In genomic region chr19:4431808-4432674, GRCh38 we compare ENCODE assay signal across 12 cellular contexts. TPM values are rescaled to one million over a fixed set of nuclear protein-coding genes. Genes with fewer than 3 reads are reported as not detected.
DNase-seq lines count a peak whose midpoint lies in the region; ATAC-seq, FAIRE-seq and TF ChIP-seq lines count a peak whose summit lies in the region.
"Had no signal": no experiment of that assay in that cellular context is flagged by ENCODE, and none has a peak within 500 bp of the region (broad histone marks: within the 10 kb centered on the region; RNA-seq: fewer than 3 reads in every experiment).

No MANE protein-coding gene starts in this region.

- H3K14ac ChIP-seq in H1 (ENCODE audit: insufficient read length) = no peak overlapping the region

- WGBS in H1 (ENCODE audit: extremely low coverage in 1 of 2, insufficient coverage in 1 of 2, insufficient read length in 1 of 2, insufficient replicate concordance in 2 of 2, low coverage in 1 of 2, low lambda C conversion rate in 2 of 2, missing lambda C conversion rate in 1 of 2), 2 experiments = 91% methylated on average over 25 of the region's 26 CpGs; no CpG with 5 or more reads in 1 of the 2 experiments

- 0 out of 2 replicates have a peak overlapping the region, but pooled peaks have one; percentile 16 for H2BK5ac ChIP-seq in H1 (ENCODE audit: low read depth, low read length)

- no peak overlapping the region for H3K9ac ChIP-seq in H1 (replicated peaks in 1 of 4; ENCODE audit: extremely low read depth in 1 of 4, low read depth in 3 of 4, low read length in 3 of 4)

- peaks cover 13 to 30% of the 10 kb centered on the region in 2 experiments for H4K20me1 ChIP-seq in H1 (replicated peaks in 1 of 2; ENCODE audit: control insufficient read depth in 1 of 2, insufficient read depth in 2 of 2, low read length in 2 of 2)

- no peak overlapping the region for H2BK15ac ChIP-seq in H1 (ENCODE audit: low read length)

- no peak for TF ChIP-seq EP300 in H1 (IDR thresholded peaks at IDR 0.05; ENCODE audit: borderline replicate concordance in 1 of 2, low read depth in 2 of 2, low read length in 2 of 2)

- no peaks in the 10 kb centered on the region for H3K9me3 ChIP-seq in H1 (ENCODE audit: insufficient read depth in 2 of 2, low read depth in 1 of 2, low read length in 1 of 2)
- H3K9me3 ChIP-seq: sigmoid colon, testis had no signal

- no peak overlapping the region for H3K4me3 ChIP-seq in H1 (ENCODE audit: extremely low read depth in 1 of 4, insufficient read depth in 2 of 4, low read depth in 3 of 4, low read length in 4 of 4)
- H3K4me3 ChIP-seq in coronary artery = no peak overlapping the region
- H3K4me3 ChIP-seq: cardiac muscle cell, sigmoid colon, testis had no signal

- TF ChIP-seq RAD21 in H1 (IDR thresholded peaks at IDR 0.05 in 1 of 2, conservative IDR thresholded peaks at IDR 0.05 in 1 of 2; ENCODE audit: low read depth in 2 of 2, low read length in 2 of 2) = no peak

- H2BK120ac ChIP-seq in H1 (replicated peaks; ENCODE audit: low read depth, low read length) = no peak overlapping the region

- H4K8ac ChIP-seq in H1 (ENCODE audit: extremely low read depth, insufficient read depth, low read length) = no peak overlapping the region

- H3K4me1 ChIP-seq in H1 (replicated peaks in 1 of 4; ENCODE audit: control insufficient read depth in 3 of 4, insufficient read depth in 4 of 4, low read length in 3 of 4) = no peaks in the 10 kb centered on the region
- H3K4me1 ChIP-seq: sigmoid colon, testis had no signal

- no peak overlapping the region for H3K4ac ChIP-seq in H1 (replicated peaks; ENCODE audit: insufficient read length, low read depth, low read length)

- no peak for ATAC-seq in GM19452 (IDR thresholded peaks at IDR 0.05; ENCODE audit: unreplicated experiment)

- H3K56ac ChIP-seq in H1 (replicated peaks; ENCODE audit: insufficient read length, low read depth, low read length) = no peak overlapping the region

- peaks cover 9% of the 10 kb centered on the region for H3K79me1 ChIP-seq in H1 (ENCODE audit: low read depth, low read length)

- no peak overlapping the region for H3K27ac ChIP-seq in H1 (ENCODE audit: low read depth, low read length)
- H3K27ac ChIP-seq in coronary artery = no peak overlapping the region
- H3K27ac ChIP-seq: cardiac muscle cell had no signal

- FAIRE-seq in H1 (lab: Jason Lieb, UNC) = no peak

- peak in 1 of 2 experiments; percentile 38; a peak in 1 of 3 replicates for TF ChIP-seq POLR2A in H1 (IDR thresholded peaks at IDR 0.05; ENCODE audit: control extremely low read depth in 1 of 2, low read depth in 2 of 2, low read length in 2 of 2)

- in situ Hi-C loops in GM13976 (cut with MboI; ENCODE audit: low sequenced_read_pairs, unreplicated experiment) = no loop called here

- H2BK20ac ChIP-seq in H1 (ENCODE audit: low read length) = no peak overlapping the region

- no peaks in the 10 kb centered on the region for H3K23me2 ChIP-seq in H1 (ENCODE audit: low read depth, low read length)

- no peak overlapping the region for H2BK12ac ChIP-seq in H1 (ENCODE audit: low read depth, low read length)

- no peak overlapping the region for H4K91ac ChIP-seq in H1 (replicated peaks; ENCODE audit: insufficient read length, low read length)

- no peak overlapping the region for H3K4me2 ChIP-seq in H1 (ENCODE audit: insufficient read depth in 1 of 2, low read depth in 2 of 2, low read length in 2 of 2)

- CTCF ChIA-PET in H1 (lab: Charles Lee; ENCODE audit: partially characterized antibody) = no interaction called here

- DNase-seq in GM13976 (ENCODE audit: low spot score) (peak; percentile 83), Kasumi-1 (lab: John Stamatoyannopoulos, UW) (peak; percentile 86 to 87), H1 (ENCODE audit: low read depth in 1 of 2, low spot score in 2 of 2) (no peak), pons (ENCODE audit: low spot score) (peak; percentile 84), coronary artery (ENCODE audit: low spot score) (no peak)
- DNase-seq in stimulated activated CD4-positive, alpha-beta T cell treated with anti-CD3 and anti-CD28 coated beads, Interleukin-12 subunit alpha, Interleukin-12 subunit beta, amount 100 ng/mL, for 4 hours = no peak
- DNase-seq: activated CD4-positive, alpha-beta T cell treated with anti-CD3 and anti-CD28 coated beads, Interleukin-2, amount 50 U/mL, for 4 hours; activated gamma-delta T cell; sigmoid colon; testis had no signal

- H2AFZ ChIP-seq in H1 (ENCODE audit: low read length) = no peak overlapping the region

- peaks cover 0 to 7% of the 10 kb centered on the region in 2 experiments; a peak in 1 of 4 replicates for H3K79me2 ChIP-seq in H1 (ENCODE audit: control insufficient read depth in 1 of 2, insufficient read depth in 2 of 2, low read length in 2 of 2)

- peaks cover 62 to 82% (median 79%) of the 10 kb centered on the region in 4 experiments for H3K36me3 ChIP-seq in H1 (ENCODE audit: control insufficient read depth in 2 of 4, insufficient read depth in 4 of 4, low read length in 3 of 4)

- H4K5ac ChIP-seq in H1 (ENCODE audit: insufficient read length, low read depth, low read length) = no peak overlapping the region

- no peak overlapping the region for H3K18ac ChIP-seq in H1 (ENCODE audit: extremely low read depth, low read length)

- TF ChIP-seq CTCF in GM13976 (IDR thresholded peaks at IDR 0.05; ENCODE audit: borderline replicate concordance, control extremely low read depth, extremely low read depth, insufficient read depth, missing control alignments) (no peak), H1 (IDR thresholded peaks at IDR 0.05; ENCODE audit: control extremely low read depth in 1 of 3, insufficient read depth in 1 of 3, low read depth in 1 of 3, low read length in 3 of 3) (no peak), coronary artery (IDR thresholded peaks at IDR 0.05) (no peak)

- no peaks in the 10 kb centered on the region for H3K27me3 ChIP-seq in H1 (replicated peaks in 1 of 4; ENCODE audit: control insufficient read depth in 3 of 4, extremely low read depth in 1 of 4, insufficient read depth in 3 of 4, low read length in 3 of 4)
- H3K27me3 ChIP-seq: cardiac muscle cell, sigmoid colon, testis had no signal

- H2AK5ac ChIP-seq in H1 (ENCODE audit: low read depth, low read length) = no peak overlapping the region

- POLR2A ChIA-PET in H1 (lab: Charles Lee; ENCODE audit: partially characterized antibody) = interaction anchor here (49.6 to 58.1 kb wide), 2 partner anchors 6 to 7 kb away, joined by 1590 read pairs; partner anchors contain the start of genes CHAF1A, SH3GL1 and UBXN6

- H3K23ac ChIP-seq in H1 (ENCODE audit: insufficient read length) = no peak overlapping the region

TF ChIP-seq in H1, 55 proteins besides CTCF, POLR2A, EP300 and RAD21:
- TF ChIP-seq FOSL1 (IDR thresholded peaks at IDR 0.05; ENCODE audit: insufficient read depth, low read depth, low read length) = no peak
- TF ChIP-seq KDM1A (IDR thresholded peaks at IDR 0.05; ENCODE audit: borderline replicate concordance, low read length) = no peak
- TF ChIP-seq JUN (IDR thresholded peaks at IDR 0.05; ENCODE audit: low read depth, low read length) = no peak
- TF ChIP-seq POLR2AphosphoS5 (IDR thresholded peaks at IDR 0.05; ENCODE audit: low read depth, low read length) = peak; percentile 40; the same call in 1 of the 2 replicates
- TF ChIP-seq RFX5 (IDR thresholded peaks at IDR 0.05; ENCODE audit: borderline replicate concordance, low read depth, low read length) = no peak
- TF ChIP-seq CHD1 (IDR thresholded peaks at IDR 0.05; ENCODE audit: low read depth, low read length) = no peak

RNA-seq across cellular contexts. Expression of gene UBXN6, which starts 25.6 kb away (rescaled TPM):
- 28.0 and 29.9 TPM in 2 replicates for total RNA-seq in H1 (2021; fragmentation: NEBNext Ultra II Directional; extraction: Animal tissue kit (Norgen Biotek cat#: 25700))
- polyA plus RNA-seq in H1 (2011; rRNA removed) = 43.8 and 63.0 TPM in 2 replicates
- 32.6 TPM for polyA plus RNA-seq in H1 (2011; cell fraction: cytosol; rRNA removed)
- polyA plus RNA-seq in H1 (2011; cell fraction: nucleus; rRNA removed) = 36.9 TPM
- 25.0 to 35.0 TPM (median 33.0 TPM) in 4 replicates for polyA plus RNA-seq in H1 (2012, experiment 1 of 2)
- polyA plus RNA-seq in H1 (2012, experiment 2 of 2) = 32.1 TPM
- 25.5 TPM for polyA plus RNA-seq in H1 (2013, experiment 1 of 2)
- polyA plus RNA-seq in H1 (2013, experiment 2 of 2) = 25.7 TPM
- 11.3 and 12.9 TPM in 2 replicates for polyA minus RNA-seq in H1 (2011; rRNA and poly(A)+ RNA removed)
- 18.1 TPM for polyA minus RNA-seq in H1 (2011; cell fraction: cytosol; rRNA and poly(A)+ RNA removed)
- polyA minus RNA-seq in H1 (2011; cell fraction: nucleus; rRNA and poly(A)+ RNA removed) = 16.4 TPM

RNA-seq across cellular contexts. Expression of gene CHAF1A, which starts 29.6 kb away (rescaled TPM):
- 146 and 147 TPM in 2 replicates for total RNA-seq in H1 (2021; fragmentation: NEBNext Ultra II Directional; extraction: Animal tissue kit (Norgen Biotek cat#: 25700))
- polyA plus RNA-seq in H1 (2011; rRNA removed) = 122 and 190 TPM in 2 replicates
- 126 TPM for polyA plus RNA-seq in H1 (2011; cell fraction: cytosol; rRNA removed)
- 306 TPM for polyA plus RNA-seq in H1 (2011; cell fraction: nucleus; rRNA removed)
- polyA plus RNA-seq in H1 (2012, experiment 1 of 2) = 88.0 to 134 TPM (median 124 TPM) in 4 replicates
- 49.9 TPM for polyA plus RNA-seq in H1 (2012, experiment 2 of 2)
- 98.3 TPM for polyA plus RNA-seq in H1 (2013, experiment 1 of 2)
- 96.0 TPM for polyA plus RNA-seq in H1 (2013, experiment 2 of 2)
- 58.2 and 63.1 TPM in 2 replicates for polyA minus RNA-seq in H1 (2011; rRNA and poly(A)+ RNA removed)
- polyA minus RNA-seq in H1 (2011; cell fraction: cytosol; rRNA and poly(A)+ RNA removed) = 94.8 TPM
- 110 TPM for polyA minus RNA-seq in H1 (2011; cell fraction: nucleus; rRNA and poly(A)+ RNA removed)

RNA-seq across cellular contexts. Expression of gene SH3GL1, which starts 31.7 kb away (rescaled TPM):
- 102 TPM in 2 replicates for total RNA-seq in H1 (2021; fragmentation: NEBNext Ultra II Directional; extraction: Animal tissue kit (Norgen Biotek cat#: 25700))
- 81.5 and 120 TPM in 2 replicates for polyA plus RNA-seq in H1 (2011; rRNA removed)
- polyA plus RNA-seq in H1 (2011; cell fraction: cytosol; rRNA removed) = 72.0 TPM
- polyA plus RNA-seq in H1 (2011; cell fraction: nucleus; rRNA removed) = 90.4 TPM
- polyA plus RNA-seq in H1 (2012, experiment 1 of 2) = 57.4 to 81.4 TPM (median 79.5 TPM) in 4 replicates
- 84.4 TPM for polyA plus RNA-seq in H1 (2012, experiment 2 of 2)
- 86.5 TPM for polyA plus RNA-seq in H1 (2013, experiment 1 of 2)
- polyA plus RNA-seq in H1 (2013, experiment 2 of 2) = 87.7 TPM
- polyA minus RNA-seq in H1 (2011; rRNA and poly(A)+ RNA removed) = 18.0 and 18.8 TPM in 2 replicates
- polyA minus RNA-seq in H1 (2011; cell fraction: cytosol; rRNA and poly(A)+ RNA removed) = 40.1 TPM
- 27.2 TPM for polyA minus RNA-seq in H1 (2011; cell fraction: nucleus; rRNA and poly(A)+ RNA removed)

RNA-seq across cellular contexts. Expression of gene HDGFL2, which starts 40.1 kb away (rescaled TPM):
- 102 and 106 TPM in 2 replicates for total RNA-seq in H1 (2021; fragmentation: NEBNext Ultra II Directional; extraction: Animal tissue kit (Norgen Biotek cat#: 25700))
- 31.1 and 46.8 TPM in 2 replicates for polyA plus RNA-seq in H1 (2011; rRNA removed)
- polyA plus RNA-seq in H1 (2011; cell fraction: cytosol; rRNA removed) = 60.2 TPM
- 76.7 TPM for polyA plus RNA-seq in H1 (2011; cell fraction: nucleus; rRNA removed)
- 80.0 to 94.0 TPM (median 88.5 TPM) in 4 replicates for polyA plus RNA-seq in H1 (2012, experiment 1 of 2)
- polyA plus RNA-seq in H1 (2012, experiment 2 of 2) = 61.0 TPM
- 61.1 TPM for polyA plus RNA-seq in H1 (2013, experiment 1 of 2)
- 57.8 TPM for polyA plus RNA-seq in H1 (2013, experiment 2 of 2)
- 15.9 and 22.3 TPM in 2 replicates for polyA minus RNA-seq in H1 (2011; rRNA and poly(A)+ RNA removed)
- 37.7 TPM for polyA minus RNA-seq in H1 (2011; cell fraction: cytosol; rRNA and poly(A)+ RNA removed)
- polyA minus RNA-seq in H1 (2011; cell fraction: nucleus; rRNA and poly(A)+ RNA removed) = 33.9 TPM

Comparison
In these comparisons a context has a peak if more than half of its experiments do, and no peak if none do; other contexts are left out.
1. DNase-seq: peak in GM13976 (single experiment), Kasumi-1 (2 of 2) and pons (single experiment); none in H1 (0 of 2), coronary artery (single experiment) and stimulated activated CD4-positive, alpha-beta T cell treated with anti-CD3 and anti-CD28 coated beads, Interleukin-12 subunit alpha, Interleukin-12 subunit beta, amount 100 ng/mL, for 4 hours (single experiment).